ENCODE assay signal across 2 cellular contexts in the genomic region with DNA sequence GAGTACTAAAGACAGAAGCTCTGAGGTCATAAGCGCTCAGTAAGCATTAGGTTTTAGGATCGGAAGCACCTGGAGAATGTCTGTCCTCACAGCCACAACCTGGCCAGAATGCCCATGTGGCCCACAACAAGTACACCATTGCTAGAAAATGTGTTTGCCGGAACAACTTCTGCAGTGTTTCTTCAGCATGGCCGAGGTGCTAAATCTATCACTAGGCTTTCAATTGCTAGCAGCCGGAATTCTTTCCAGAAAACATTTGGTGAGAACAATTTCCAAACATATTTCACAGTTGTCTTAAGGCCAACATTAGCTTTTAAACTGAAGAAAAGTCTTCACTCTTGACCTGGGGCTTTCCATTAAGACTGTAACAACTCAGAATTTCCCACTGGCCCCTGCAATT.
TF ChIP-seq lines count a peak whose summit lies in the region.

No MANE protein-coding gene starts in this region.

TF ChIP-seq in K562, 482 proteins besides CTCF, POLR2A, EP300 and RAD21:
- TF ChIP-seq, protein P1, sequence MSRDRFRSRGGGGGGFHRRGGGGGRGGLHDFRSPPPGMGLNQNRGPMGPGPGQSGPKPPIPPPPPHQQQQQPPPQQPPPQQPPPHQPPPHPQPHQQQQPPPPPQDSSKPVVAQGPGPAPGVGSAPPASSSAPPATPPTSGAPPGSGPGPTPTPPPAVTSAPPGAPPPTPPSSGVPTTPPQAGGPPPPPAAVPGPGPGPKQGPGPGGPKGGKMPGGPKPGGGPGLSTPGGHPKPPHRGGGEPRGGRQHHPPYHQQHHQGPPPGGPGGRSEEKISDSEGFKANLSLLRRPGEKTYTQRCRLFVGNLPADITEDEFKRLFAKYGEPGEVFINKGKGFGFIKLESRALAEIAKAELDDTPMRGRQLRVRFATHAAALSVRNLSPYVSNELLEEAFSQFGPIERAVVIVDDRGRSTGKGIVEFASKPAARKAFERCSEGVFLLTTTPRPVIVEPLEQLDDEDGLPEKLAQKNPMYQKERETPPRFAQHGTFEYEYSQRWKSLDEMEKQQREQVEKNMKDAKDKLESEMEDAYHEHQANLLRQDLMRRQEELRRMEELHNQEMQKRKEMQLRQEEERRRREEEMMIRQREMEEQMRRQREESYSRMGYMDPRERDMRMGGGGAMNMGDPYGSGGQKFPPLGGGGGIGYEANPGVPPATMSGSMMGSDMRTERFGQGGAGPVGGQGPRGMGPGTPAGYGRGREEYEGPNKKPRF (IDR thresholded peaks at IDR 0.05; ENCODE audit: low read depth, low read length), result no peak

TF ChIP-seq in H1, 55 proteins besides CTCF, POLR2A, EP300 and RAD21:
- TF ChIP-seq TCF12 (IDR thresholded peaks at IDR 0.05; ENCODE audit: low read depth, low read length), result no peak
